12 cellular contexts compared by ENCODE assay signal in genomic region chr22:25148149-25148691, GRCh38. TPM values are rescaled to one million over a fixed set of nuclear protein-coding genes. Genes with fewer than 3 reads are reported as not detected.
A peak's percentile ranks its signal among the peaks of the same experiment; 100 is the strongest.
DNase-seq lines count a peak whose midpoint lies in the region; ATAC-seq and TF ChIP-seq lines count a peak whose summit lies in the region.
"Had no signal": no experiment of that assay in that cellular context is flagged by ENCODE, and none has a peak within 500 bp of the region (broad histone marks: within the 10 kb centered on the region; RNA-seq: fewer than 3 reads in every experiment).

No MANE protein-coding gene starts in this region.

- H2BK15ac ChIP-seq in H9 (ENCODE audit: low read depth, low read length), result no peak overlapping the region

- H3K23me2 ChIP-seq in H9 (ENCODE audit: insufficient read length, low read depth, low read length, poor library complexity, severe bottlenecking), result peaks cover 2% of the 10 kb centered on the region

- no peak for DNase-seq in H9
- no peak for DNase-seq in WTC11 (ENCODE audit: low spot score)
- peak; percentile 47 for DNase-seq in iPS-NIHi11 (ENCODE audit: low spot score)
- DNase-seq in GM13977 (ENCODE audit: low spot score), result no peak
- DNase-seq in NCI-H345 (lab: John Stamatoyannopoulos, UW), result no peak
- DNase-seq: activated CD4-positive, alpha-beta memory T cell treated with anti-CD3 and anti-CD28 coated beads for 36 hours; CD4-positive, CD25-positive, alpha-beta regulatory T cell; NCI-H1694 treated with DMSO at 0.1 percent for 48 hours had no signal

- no peaks in the 10 kb centered on the region for H3K27me3 ChIP-seq in H9 (ENCODE audit: insufficient read depth, low read length)
- H3K27me3 ChIP-seq in rectal smooth muscle tissue (ENCODE audit: control insufficient read depth, insufficient read depth, low read length), result no peaks in the 10 kb centered on the region

- POLR2A ChIA-PET in WTC11 (lab: Charles Lee), result interaction anchor here (1.3 kb wide), 1 partner anchor 37 kb away, joined by 5 read pairs; no protein-coding TSS in a partner anchor

- H3K27ac ChIP-seq in H9 (ENCODE audit: insufficient read length, low read depth, low read length) (no peak overlapping the region), rectal smooth muscle tissue (ENCODE audit: low read depth, low read length) (peak overlapping the region; percentile 12)

- H2AFZ ChIP-seq in H9 (ENCODE audit: low read length), result no peak overlapping the region

- H3K4me2 ChIP-seq in H9 (ENCODE audit: insufficient read depth, insufficient read length, low read length), result no peak overlapping the region

- no peak overlapping the region for H3K4ac ChIP-seq in H9 (ENCODE audit: low read depth, low read length)

- no peaks in the 10 kb centered on the region for H3K36me3 ChIP-seq in rectal smooth muscle tissue (ENCODE audit: control insufficient read depth, insufficient read depth, low read length)

- H3K79me1 ChIP-seq in H9 (ENCODE audit: insufficient read depth, low read depth, low read length, poor library complexity, severe bottlenecking), result no peaks in the 10 kb centered on the region

- H2BK12ac ChIP-seq in H9 (ENCODE audit: insufficient read length, low read depth, low read length), result no peak overlapping the region

- H3K4me1 ChIP-seq in H9 (ENCODE audit: insufficient read depth, low read length), result peaks cover 5% of the 10 kb centered on the region; the same call in 1 of the 2 replicates
- H3K4me1 ChIP-seq in rectal smooth muscle tissue (ENCODE audit: control insufficient read depth, insufficient read depth, low read length), result no peaks in the 10 kb centered on the region

- no peaks in the 10 kb centered on the region; the same call in 1 of the 2 replicates for H3K79me2 ChIP-seq in H9 (ENCODE audit: insufficient read depth, low read length)

- no peak overlapping the region for H2BK20ac ChIP-seq in H9 (ENCODE audit: low read depth, low read length, poor library complexity, severe bottlenecking)

- no peaks in the 10 kb centered on the region for H3K9me3 Mint-ChIP-seq in H9
- H3K9me3 Mint-ChIP-seq in WTC11, result no peaks in the 10 kb centered on the region
- H3K9me3 Mint-ChIP-seq: activated CD4-positive, alpha-beta memory T cell treated with anti-CD3 and anti-CD28 coated beads for 36 hours; CD4-positive, CD25-positive, alpha-beta regulatory T cell had no signal

- H3K36me3 Mint-ChIP-seq in H9 (ENCODE audit: insufficient read depth in 1 of 3, low read depth in 3 of 3) (no peaks in the 10 kb centered on the region), WTC11 (no peaks in the 10 kb centered on the region)
- H3K36me3 Mint-ChIP-seq: activated CD4-positive, alpha-beta memory T cell treated with anti-CD3 and anti-CD28 coated beads for 36 hours; CD4-positive, CD25-positive, alpha-beta regulatory T cell had no signal

- in situ Hi-C loops in GM13977 (cut with MboI; ENCODE audit: low pct_unique_long_range_greater_than_20kb, low sequenced_read_pairs, unreplicated experiment), result no loop called here

- peak overlapping the region in 1 of 3 experiments; percentile 45; a peak in 1 of 7 replicates for H3K27ac Mint-ChIP-seq in H9
- H3K27ac Mint-ChIP-seq in WTC11, result no peak overlapping the region
- H3K27ac Mint-ChIP-seq: activated CD4-positive, alpha-beta memory T cell treated with anti-CD3 and anti-CD28 coated beads for 36 hours; CD4-positive, CD25-positive, alpha-beta regulatory T cell had no signal

- no peak overlapping the region for H3K4me3 ChIP-seq in rectal smooth muscle tissue (ENCODE audit: low read length)

- H3T11ph ChIP-seq in H9 (ENCODE audit: low read length), result no peak overlapping the region

- H4K20me1 ChIP-seq in H9 (ENCODE audit: control insufficient read depth, insufficient read depth, insufficient read length), result no peaks in the 10 kb centered on the region

- H3K14ac ChIP-seq in H9 (ENCODE audit: insufficient read depth, low read length), result 0 out of 2 replicates have a peak overlapping the region, but pooled peaks have one; percentile 43

- H2AK5ac ChIP-seq in H9 (ENCODE audit: insufficient read length, low read length), result no peak overlapping the region

- H3K27me3 Mint-ChIP-seq in H9 (ENCODE audit: low read depth) (no peaks in the 10 kb centered on the region), WTC11 (ENCODE audit: low read depth) (no peaks in the 10 kb centered on the region)
- H3K27me3 Mint-ChIP-seq: activated CD4-positive, alpha-beta memory T cell treated with anti-CD3 and anti-CD28 coated beads for 36 hours had no signal

- H3K18ac ChIP-seq in H9 (ENCODE audit: insufficient read length, low read depth, low read length), result peak overlapping the region; percentile 3

- H3K4me1 Mint-ChIP-seq in H9 (peaks cover 30 to 39% of the 10 kb centered on the region in 2 experiments), WTC11 (peaks cover 36% of the 10 kb centered on the region)

- no peak overlapping the region for H2BK5ac ChIP-seq in H9 (ENCODE audit: insufficient read length, low read length)

- H3K23ac ChIP-seq in H9 (ENCODE audit: insufficient read length, low read depth, low read length), result no peak overlapping the region

- TF ChIP-seq CTCF in H9 (conservative IDR thresholded peaks at IDR 0.05), result no peak
- TF ChIP-seq CTCF in WTC11 (IDR thresholded peaks at IDR 0.05), result no peak
- no peak for TF ChIP-seq CTCF in GM13977 (IDR thresholded peaks at IDR 0.05; ENCODE audit: extremely low read depth, insufficient read depth, missing control alignments)

- H4K5ac ChIP-seq in H9 (ENCODE audit: insufficient read length, low read depth, low read length), result no peak overlapping the region

- H3K4me3 Mint-ChIP-seq in H9 (no peak overlapping the region), WTC11 (no peak overlapping the region)
- H3K4me3 Mint-ChIP-seq: activated CD4-positive, alpha-beta memory T cell treated with anti-CD3 and anti-CD28 coated beads for 36 hours; CD4-positive, CD25-positive, alpha-beta regulatory T cell had no signal

- no peak overlapping the region for H3K56ac ChIP-seq in H9 (ENCODE audit: insufficient read length, low read depth, low read length)

- no peak overlapping the region for H4K91ac ChIP-seq in H9 (ENCODE audit: insufficient read length, low read depth, low read length)

- ATAC-seq in WTC11, result peak; percentile 73
- ATAC-seq in GM19452 (IDR thresholded peaks at IDR 0.05; ENCODE audit: unreplicated experiment), result no peak
- ATAC-seq in HG02759 (IDR thresholded peaks at IDR 0.05; ENCODE audit: unreplicated experiment), result no peak

- H3K9me3 ChIP-seq in H9 (ENCODE audit: control insufficient read depth, low read depth, low read length), result no peaks in the 10 kb centered on the region

- no peak overlapping the region for H3K9ac ChIP-seq in H9 (ENCODE audit: extremely low read depth, insufficient read length, low read length)
- no peak overlapping the region for H3K9ac ChIP-seq in rectal smooth muscle tissue (ENCODE audit: low read length)

- no peak overlapping the region for H2BK120ac ChIP-seq in H9 (ENCODE audit: low read depth, low read length, poor library complexity, severe bottlenecking)

- no peak overlapping the region for H4K8ac ChIP-seq in H9 (replicated peaks; ENCODE audit: insufficient read length, low read depth, low read length)

- CTCF ChIA-PET in WTC11 (lab: Charles Lee), result interaction anchor here (0.9 to 4.7 kb wide), 5 partner anchors 11 to 186 kb away, joined by 3 to 22 read pairs (median 7); no protein-coding TSS in a partner anchor

- WGBS in H9 (ENCODE audit: extremely low coverage, insufficient read length, low lambda C conversion rate), result no CpG with 5 or more reads among the region's 4 CpGs

TF ChIP-seq in WTC11, 78 proteins besides CTCF, POLR2A, EP300 and RAD21:
- TF ChIP-seq ZNF121 (CRISPR knock-in tag; IDR thresholded peaks at IDR 0.05), result no peak
- no peak for TF ChIP-seq ZNF423 (CRISPR knock-in tag; IDR thresholded peaks at IDR 0.05)
- no peak for TF ChIP-seq ELF4 (CRISPR knock-in tag; IDR thresholded peaks at IDR 0.05; ENCODE audit: low read depth)
- no peak for TF ChIP-seq ZBTB21 (CRISPR knock-in tag; IDR thresholded peaks at IDR 0.05; ENCODE audit: borderline replicate concordance)
- no peak for TF ChIP-seq FOXP4 (CRISPR knock-in tag; IDR thresholded peaks at IDR 0.05)
- no peak for TF ChIP-seq FOXJ3 (CRISPR knock-in tag; IDR thresholded peaks at IDR 0.05; ENCODE audit: borderline replicate concordance)

RNA-seq across cellular contexts. Expression of gene CRYBB3, which starts 51.4 kb away (rescaled TPM):
- total RNA-seq in H9 (2021) (0.39 and 0.53 TPM in 2 replicates), WTC11 (2021) (0.44 to 0.48 TPM in 2 of 3 replicates, not detected in the other)
- total RNA-seq: CD4-positive, CD25-positive, alpha-beta regulatory T cell; kidney epithelial cell had no signal
